ENCODE assay signal across 22 cellular contexts in genomic region chr7:96183163-96183562, GRCh38.
DNase-seq lines count a peak whose midpoint lies in the region; FAIRE-seq and TF ChIP-seq lines count a peak whose summit lies in the region.
"Had no signal": no experiment of that assay in that cellular context is flagged by ENCODE, and none has a peak within 500 bp of the region (broad histone marks: within the 10 kb centered on the region; RNA-seq: fewer than 3 reads in every experiment).

No MANE protein-coding gene starts in this region.

- no peaks in the 10 kb centered on the region for H3K9me3 ChIP-seq in H1 (ENCODE audit: insufficient read depth in 2 of 2, low read depth in 1 of 2, low read length in 1 of 2)
- H3K9me3 ChIP-seq: A549, BLaER1, lower lobe of right lung had no signal

- H2BK12ac ChIP-seq in H1 (ENCODE audit: low read depth, low read length) = no peak overlapping the region

- no peak overlapping the region for H3K9ac ChIP-seq in H1 (replicated peaks in 1 of 4; ENCODE audit: extremely low read depth in 1 of 4, low read depth in 3 of 4, low read length in 3 of 4)
- H3K9ac ChIP-seq: BLaER1 had no signal

- H4K5ac ChIP-seq in H1 (ENCODE audit: insufficient read length, low read depth, low read length) = no peak overlapping the region

- no peak overlapping the region for H2BK5ac ChIP-seq in H1 (ENCODE audit: low read depth, low read length)

- peaks cover 0 to 5% of the 10 kb centered on the region in 2 experiments for H4K20me1 ChIP-seq in H1 (replicated peaks in 1 of 2; ENCODE audit: control insufficient read depth in 1 of 2, insufficient read depth in 2 of 2, low read length in 2 of 2)
- H4K20me1 ChIP-seq: BLaER1 had no signal

- FAIRE-seq in H1 (lab: Jason Lieb, UNC) = no peak
- FAIRE-seq: A549, G401.6 had no signal

- TF ChIP-seq RAD21 in H1 (IDR thresholded peaks at IDR 0.05 in 1 of 2, conservative IDR thresholded peaks at IDR 0.05 in 1 of 2; ENCODE audit: low read depth in 2 of 2, low read length in 2 of 2) = peak; percentile 12 to 32; a peak in 3 of 4 replicates

- no peak overlapping the region for H2AFZ ChIP-seq in H1 (ENCODE audit: low read length)

- TF ChIP-seq CTCF in LNCaP clone FGC (IDR thresholded peaks at IDR 0.05; ENCODE audit: control insufficient read depth, extremely low read depth, insufficient read depth) = 0 out of 2 replicates have a peak, but pooled peaks have one; percentile 4
- no peak for TF ChIP-seq CTCF in H1 (IDR thresholded peaks at IDR 0.05; ENCODE audit: control extremely low read depth in 1 of 3, insufficient read depth in 1 of 3, low read depth in 1 of 3, low read length in 3 of 3)
- peak; percentile 14 for TF ChIP-seq CTCF in osteocyte (IDR thresholded peaks at IDR 0.05)

- no peak overlapping the region for H4K91ac ChIP-seq in H1 (replicated peaks; ENCODE audit: insufficient read length, low read length)

- no peak overlapping the region for H2BK20ac ChIP-seq in H1 (ENCODE audit: low read length)

- H3K4ac ChIP-seq in H1 (replicated peaks; ENCODE audit: insufficient read length, low read depth, low read length) = no peak overlapping the region

- peaks cover 13% of the 10 kb centered on the region for H3K4me1 Mint-ChIP-seq in osteocyte (ENCODE audit: unreplicated experiment)
- H3K4me1 Mint-ChIP-seq: immature natural killer cell had no signal

- no peak overlapping the region for H3K56ac ChIP-seq in H1 (replicated peaks; ENCODE audit: insufficient read length, low read depth, low read length)

- WGBS in H1 (ENCODE audit: extremely low coverage in 1 of 2, insufficient coverage in 1 of 2, insufficient read length in 1 of 2, insufficient replicate concordance in 2 of 2, low coverage in 1 of 2, low lambda C conversion rate in 2 of 2, missing lambda C conversion rate in 1 of 2), 2 experiments = 90% methylated on average over 3 of the region's 3 CpGs; no CpG with 5 or more reads in 1 of the 2 experiments

- no peaks in the 10 kb centered on the region for H3K9me3 Mint-ChIP-seq in osteocyte (ENCODE audit: unreplicated experiment)
- H3K9me3 Mint-ChIP-seq: brain, immature natural killer cell had no signal

- no peaks in the 10 kb centered on the region for H3K27me3 ChIP-seq in H1 (replicated peaks in 1 of 4; ENCODE audit: control insufficient read depth in 3 of 4, extremely low read depth in 1 of 4, insufficient read depth in 3 of 4, low read length in 3 of 4)
- H3K27me3 ChIP-seq: BLaER1 had no signal

- no peaks in the 10 kb centered on the region for H3K79me2 ChIP-seq in H1 (ENCODE audit: control insufficient read depth in 1 of 2, insufficient read depth in 2 of 2, low read length in 2 of 2)

- H3K4me2 ChIP-seq in H1 (ENCODE audit: insufficient read depth in 1 of 2, low read depth in 2 of 2, low read length in 2 of 2) = no peak overlapping the region
- H3K4me2 ChIP-seq: A549, BLaER1 had no signal

- H2BK120ac ChIP-seq in H1 (replicated peaks; ENCODE audit: low read depth, low read length) = no peak overlapping the region

- no peaks in the 10 kb centered on the region for H3K79me1 ChIP-seq in H1 (ENCODE audit: low read depth, low read length)

- no peak overlapping the region for H3K27ac ChIP-seq in H1 (ENCODE audit: low read depth, low read length)
- H3K27ac ChIP-seq: A549, BLaER1, lower lobe of right lung had no signal

- peaks cover 0 to 16% (median 6%) of the 10 kb centered on the region in 4 experiments; a peak in 5 of 8 replicates for H3K36me3 ChIP-seq in H1 (ENCODE audit: control insufficient read depth in 2 of 4, insufficient read depth in 4 of 4, low read length in 3 of 4)

- H3K27ac Mint-ChIP-seq in osteocyte (ENCODE audit: unreplicated experiment) = no peak overlapping the region
- H3K27ac Mint-ChIP-seq: immature natural killer cell had no signal

- no peaks in the 10 kb centered on the region for H3K23me2 ChIP-seq in H1 (ENCODE audit: low read depth, low read length)

- DNase-seq in NCI-H1105 treated with DMSO at 0.1 percent for 48 hours (lab: John Stamatoyannopoulos, UW) (peak; percentile 35), NCI-H1105 (lab: John Stamatoyannopoulos, UW) (no peak), LNCaP clone FGC (ENCODE audit: low read depth) (no peak), H1 (ENCODE audit: low read depth in 1 of 2, low spot score in 2 of 2) (no peak), osteocyte (ENCODE audit: extremely low spot score, unreplicated experiment) (no peak), HK-2 (ENCODE audit: unreplicated experiment) (no peak)
- DNase-seq in stimulated activated CD8-positive, alpha-beta memory T cell treated with anti-CD3 and anti-CD28 coated beads, Interleukin-4, amount 100 ng/mL, for 48 hours = no peak
- DNase-seq in activated CD8-positive, alpha-beta memory T cell treated with anti-CD3 and anti-CD28 coated beads, Interleukin-2, amount 50 U/mL, for 4 hours = no peak
- DNase-seq: activated gamma-delta T cell; cortex of kidney; immature natural killer cell; KG1; lower lobe of right lung; NCI-H2081 treated with DMSO at 0.1 percent for 48 hours; NCI-H526 treated with DMSO at 0.1 percent for 48 hours; SHP77 treated with DMSO at 0.1 percent for 48 hours; stimulated activated CD4-positive, alpha-beta T cell treated with anti-CD3 and anti-CD28 coated beads, Interleukin-4, amount 100 ng/mL, for 4 hours; T-helper 1 cell had no signal

- H3K4me3 Mint-ChIP-seq in osteocyte (ENCODE audit: unreplicated experiment) = no peak overlapping the region
- H3K4me3 Mint-ChIP-seq: immature natural killer cell had no signal

- H3K4me3 ChIP-seq in LNCaP clone FGC (ENCODE audit: low read depth, low read length) (no peak overlapping the region), H1 (ENCODE audit: extremely low read depth in 1 of 4, insufficient read depth in 2 of 4, low read depth in 3 of 4, low read length in 4 of 4) (no peak overlapping the region)
- H3K4me3 ChIP-seq: A549, BLaER1, lower lobe of right lung had no signal

- no peak overlapping the region for H3K23ac ChIP-seq in H1 (ENCODE audit: insufficient read length)

- no peak overlapping the region for H2AK5ac ChIP-seq in H1 (ENCODE audit: low read depth, low read length)

- TF ChIP-seq POLR2A in H1 (IDR thresholded peaks at IDR 0.05; ENCODE audit: control extremely low read depth in 1 of 2, low read depth in 2 of 2, low read length in 2 of 2) = no peak

- no peak overlapping the region for H4K8ac ChIP-seq in H1 (ENCODE audit: extremely low read depth, insufficient read depth, low read length)

- no peak overlapping the region for H3K14ac ChIP-seq in H1 (ENCODE audit: insufficient read length)

- H3K36me3 Mint-ChIP-seq in osteocyte (ENCODE audit: unreplicated experiment) = peaks cover 25% of the 10 kb centered on the region

- H3K4me1 ChIP-seq in H1 (replicated peaks in 1 of 4; ENCODE audit: control insufficient read depth in 3 of 4, insufficient read depth in 4 of 4, low read length in 3 of 4) = peaks cover 0 to 8% (median 5%) of the 10 kb centered on the region in 4 experiments; a peak in 3 of 7 replicates
- H3K4me1 ChIP-seq: A549, BLaER1, lower lobe of right lung had no signal

- TF ChIP-seq EP300 in H1 (IDR thresholded peaks at IDR 0.05; ENCODE audit: borderline replicate concordance in 1 of 2, low read depth in 2 of 2, low read length in 2 of 2) = no peak

- CTCF ChIA-PET in H1 (lab: Charles Lee; ENCODE audit: partially characterized antibody) = no interaction called here

- H3K18ac ChIP-seq in H1 (ENCODE audit: extremely low read depth, low read length) = no peak overlapping the region

- POLR2A ChIA-PET in H1 (lab: Charles Lee; ENCODE audit: partially characterized antibody) = no interaction called here

- no peak overlapping the region for H2BK15ac ChIP-seq in H1 (ENCODE audit: low read length)

- H3K27me3 Mint-ChIP-seq in osteocyte (ENCODE audit: unreplicated experiment) = no peaks in the 10 kb centered on the region
- H3K27me3 Mint-ChIP-seq: brain had no signal

TF ChIP-seq in H1, 55 proteins besides CTCF, POLR2A, EP300 and RAD21:
- TF ChIP-seq CHD1 (IDR thresholded peaks at IDR 0.05; ENCODE audit: low read depth, low read length) = no peak
- TF ChIP-seq KDM1A (IDR thresholded peaks at IDR 0.05; ENCODE audit: borderline replicate concordance, low read length) = no peak
- TF ChIP-seq YY1 (IDR thresholded peaks at IDR 0.05; ENCODE audit: low read depth, low read length) = no peak

Comparison
In these comparisons a context has a peak if more than half of its experiments do, and no peak if none do; other contexts are left out.
1. CTCF ChIP-seq: peak in LNCaP clone FGC (single experiment) and osteocyte (single experiment); none in H1 (0 of 3).